4 cellular contexts compared by ENCODE assay signal in the genomic region with DNA sequence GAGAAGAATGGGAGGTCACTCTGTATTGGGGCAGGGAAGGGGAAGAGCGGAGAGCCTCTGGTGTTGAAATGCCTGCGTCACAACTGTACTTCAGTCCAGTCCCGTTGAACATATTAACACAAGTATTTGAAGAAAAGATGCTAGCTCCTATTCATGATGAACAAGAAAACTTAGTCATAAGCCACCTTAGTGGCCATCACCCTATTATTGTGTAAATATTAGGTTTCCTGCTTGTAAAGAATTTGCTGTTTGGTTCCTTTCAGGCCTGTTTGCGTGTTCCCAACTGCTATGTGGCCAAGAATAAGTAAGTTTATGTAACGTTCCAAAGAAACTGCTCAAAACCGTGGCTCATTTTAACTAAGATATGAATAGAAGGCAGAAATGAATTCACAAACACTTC.
"Had no signal": no experiment of that assay in that cellular context is flagged by ENCODE, and none has a peak within 500 bp of the region (broad histone marks: within the 10 kb centered on the region; RNA-seq: fewer than 3 reads in every experiment).

No MANE protein-coding gene starts in this region.

- H3K9ac ChIP-seq: GM23248 had no signal

- H3K27ac ChIP-seq: GM23248 had no signal

- DNase-seq: GM23248, GOT3, H9, HCEC 1CT had no signal

- H2AFZ ChIP-seq: GM23248 had no signal

- H3K4me3 ChIP-seq: GM23248 had no signal
